ENCODE assay signal across 1 cellular context in genomic region chr11:65927904-65928397, GRCh38.
TF ChIP-seq lines count a peak whose summit lies in the region.

No MANE protein-coding gene starts in this region.

TF ChIP-seq in GM12878, 131 proteins besides CTCF, POLR2A, EP300 and RAD21 (continues in another document):
- TF ChIP-seq ZNF217 (IDR thresholded peaks at IDR 0.05) (no peak), LARP7 (IDR thresholded peaks at IDR 0.05) (no peak), ASH2L (IDR thresholded peaks at IDR 0.05; ENCODE audit: borderline replicate concordance, low read depth) (0 out of 2 replicates have a peak, but pooled peaks have one; percentile 57), MEF2B (IDR thresholded peaks at IDR 0.05; ENCODE audit: partially characterized antibody, poor library complexity, severe bottlenecking) (peak; percentile 54), ZNF207 (IDR thresholded peaks at IDR 0.05; ENCODE audit: borderline replicate concordance) (no peak), EZH2 (IDR thresholded peaks at IDR 0.05; ENCODE audit: borderline replicate concordance, control insufficient read depth, low read depth, low read length) (no peak), ZNF622 (IDR thresholded peaks at IDR 0.05) (no peak), ELK1 (IDR thresholded peaks at IDR 0.05; ENCODE audit: low read depth, low read length) (no peak), JUND (IDR thresholded peaks at IDR 0.05; ENCODE audit: low read depth, low read length) (no peak), STAT3 (IDR thresholded peaks at IDR 0.05; ENCODE audit: low read depth, low read length) (no peak), ZBTB4 (CRISPR knock-in tag; IDR thresholded peaks at IDR 0.05) (no peak), RCOR1 (conservative IDR thresholded peaks at IDR 0.05; ENCODE audit: low read depth, low read length) (no peak), SPI1 (IDR thresholded peaks at IDR 0.05; ENCODE audit: borderline replicate concordance, insufficient read depth, low read depth, low read length) (0 out of 2 replicates have a peak, but pooled peaks have one; percentile 10), TCF7 (IDR thresholded peaks at IDR 0.05; ENCODE audit: borderline replicate concordance) (no peak), CHD4 (IDR thresholded peaks at IDR 0.05) (no peak), CHD1 (IDR thresholded peaks at IDR 0.05; ENCODE audit: low read depth, low read length) (no peak), IRF5 (IDR thresholded peaks at IDR 0.05; ENCODE audit: borderline replicate concordance) (no peak), STAT1 (conservative IDR thresholded peaks at IDR 0.05) (0 out of 2 replicates have a peak, but pooled peaks have one; percentile 24), USF1 (IDR thresholded peaks at IDR 0.05; ENCODE audit: borderline replicate concordance, extremely low read length, insufficient read depth, low read depth, low read length) (no peak), ZNF384 (IDR thresholded peaks at IDR 0.05; ENCODE audit: borderline replicate concordance, low read depth, low read length) (peak; percentile 84), NR2F1 (conservative IDR thresholded peaks at IDR 0.05) (no peak), KLF5 (IDR thresholded peaks at IDR 0.05; ENCODE audit: partially characterized antibody) (no peak), RELB (IDR thresholded peaks at IDR 0.05; ENCODE audit: low read depth) (peak; percentile 70; the same call in 1 of the 2 replicates), SUPT20H (IDR thresholded peaks at IDR 0.05; ENCODE audit: borderline replicate concordance, control insufficient read depth, low read depth, low read length) (no peak), RUNX3 (IDR thresholded peaks at IDR 0.05; ENCODE audit: low read length) (peak; percentile 92), FOXK2 (IDR thresholded peaks at IDR 0.05) (no peak), ZZZ3 (IDR thresholded peaks at IDR 0.05; ENCODE audit: control insufficient read depth, insufficient read length, low read depth) (no peak), IRF4 (IDR thresholded peaks at IDR 0.05; ENCODE audit: low read depth, low read length) (no peak), RELA (IDR thresholded peaks at IDR 0.05; ENCODE audit: borderline replicate concordance, partially characterized antibody) (no peak), BCL3 (IDR thresholded peaks at IDR 0.05; ENCODE audit: borderline replicate concordance, insufficient read depth, low read depth, low read length, poor library complexity, severe bottlenecking) (peak; percentile 39), CEBPZ (IDR thresholded peaks at IDR 0.05; ENCODE audit: low read depth, low read length) (no peak), TCF3 (IDR thresholded peaks at IDR 0.05; ENCODE audit: borderline replicate concordance, insufficient read depth, low read depth, low read length) (no peak), BRCA1 (IDR thresholded peaks at IDR 0.05; ENCODE audit: low read depth, low read length) (no peak), ATF2 (IDR thresholded peaks at IDR 0.05; ENCODE audit: low read length) (no peak), CREB1 (IDR thresholded peaks at IDR 0.05; ENCODE audit: low read depth) (no peak), ZNF274 (IDR thresholded peaks at IDR 0.05; ENCODE audit: insufficient read depth, insufficient read length) (no peak), ZNF24 (IDR thresholded peaks at IDR 0.05) (no peak), CEBPB (IDR thresholded peaks at IDR 0.05; ENCODE audit: borderline replicate concordance in 1 of 2, low read depth in 2 of 2, low read length in 2 of 2) (no peak), HCFC1 (IDR thresholded peaks at IDR 0.05; ENCODE audit: low read length) (no peak), SMAD1 (IDR thresholded peaks at IDR 0.05; ENCODE audit: low read depth, partially characterized antibody) (peak; percentile 28), SMAD5 (IDR thresholded peaks at IDR 0.05; ENCODE audit: low read depth) (no peak), NKRF (conservative IDR thresholded peaks at IDR 0.05) (no peak), MYB (IDR thresholded peaks at IDR 0.05; ENCODE audit: borderline replicate concordance, low read depth, low read length) (no peak), YBX1 (IDR thresholded peaks at IDR 0.05) (no peak), BHLHE40 (IDR thresholded peaks at IDR 0.05; ENCODE audit: borderline replicate concordance in 1 of 2, low read depth in 2 of 2, low read length in 1 of 2) (peak; percentile 11 to 33; a peak in 1 of 4 replicates)
